8 cellular contexts compared by ENCODE assay signal in the genomic region with DNA sequence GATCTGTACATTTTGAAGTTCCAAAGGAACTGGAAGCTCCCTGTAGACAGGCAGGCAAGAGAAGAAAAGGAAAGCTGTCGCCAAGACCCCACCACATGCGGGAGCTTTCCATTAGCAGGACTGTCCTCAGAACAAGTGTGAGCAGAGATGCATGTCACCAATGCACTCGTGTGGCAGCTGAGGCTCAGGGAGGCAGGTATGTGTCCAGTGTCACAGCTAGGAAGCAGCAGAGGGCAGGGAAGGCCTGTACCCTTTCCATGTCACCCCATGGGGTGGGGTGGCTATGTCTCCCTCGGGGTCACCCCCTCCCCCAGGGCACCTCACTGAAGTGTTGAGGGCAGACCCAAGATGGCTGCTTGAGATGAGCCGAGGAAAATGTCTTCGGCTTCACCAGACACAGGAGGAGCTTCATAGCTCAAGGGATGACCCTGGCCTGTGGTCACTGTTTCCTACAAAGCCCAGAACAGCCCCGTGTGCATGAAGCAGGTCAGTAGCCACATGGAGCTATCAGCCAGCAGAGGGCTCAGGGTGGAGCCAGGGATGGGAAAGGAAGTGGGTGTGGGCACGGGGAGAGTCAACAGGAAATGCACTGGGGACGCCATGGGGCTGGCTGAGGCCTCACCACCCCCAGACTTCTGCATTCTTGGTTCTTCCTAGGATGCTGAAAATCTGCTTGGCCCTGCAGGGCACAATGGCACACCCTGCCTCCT.
A peak's percentile ranks its signal among the peaks of the same experiment; 100 is the strongest.
DNase-seq lines count a peak whose midpoint lies in the region; ATAC-seq and TF ChIP-seq lines count a peak whose summit lies in the region.

No MANE protein-coding gene starts in this region.

- POLR2A ChIA-PET in activated CD4-positive, alpha-beta memory T cell treated with anti-CD3 and anti-CD28 coated beads for 36 hours (lab: Charles Lee), result interaction anchor here (0.8 to 3.1 kb wide), 7 partner anchors 10 to 93 kb away, joined by 3 to 28 read pairs (median 3); no protein-coding TSS in a partner anchor

- H3K4me3 ChIP-seq in MG63 (no peak overlapping the region), neutrophil (ENCODE audit: low read depth in 1 of 2, low read length in 1 of 2) (peak overlapping the region; percentile 61 to 62), urinary bladder (ENCODE audit: low read depth, low read length) (no peak overlapping the region)

- H3K27me3 ChIP-seq in MG63 (no peaks in the 10 kb centered on the region), neutrophil (no peaks in the 10 kb centered on the region)

- peak overlapping the region; percentile 93 for H3K27ac Mint-ChIP-seq in activated CD4-positive, alpha-beta memory T cell treated with anti-CD3 and anti-CD28 coated beads for 36 hours

- ATAC-seq in GM21367 (IDR thresholded peaks at IDR 0.05; ENCODE audit: unreplicated experiment), result peak; percentile 61

- H3K4me3 Mint-ChIP-seq in activated CD4-positive, alpha-beta memory T cell treated with anti-CD3 and anti-CD28 coated beads for 36 hours, result peak overlapping the region; percentile 58

- CTCF ChIA-PET in activated CD4-positive, alpha-beta memory T cell treated with anti-CD3 and anti-CD28 coated beads for 36 hours (lab: Charles Lee), result interaction anchor here (0.6 to 5.7 kb wide), 17 partner anchors 11 to 98 kb away, joined by 3 to 39 read pairs (median 4); no protein-coding TSS in a partner anchor

- H3K4me1 ChIP-seq in neutrophil (ENCODE audit: control insufficient read depth in 1 of 2, insufficient read depth in 1 of 2, low read depth in 1 of 2, low read length in 1 of 2) (peaks cover 76 to 96% of the 10 kb centered on the region in 2 experiments), urinary bladder (ENCODE audit: insufficient read depth) (peaks cover 3% of the 10 kb centered on the region)

- intact Hi-C loops in activated CD4-positive, alpha-beta memory T cell treated with anti-CD3 and anti-CD28 coated beads for 36 hours (cut with micrococcal nuclease), result loop anchor here (1.0 to 5.0 kb wide), 6 partner anchors 21 to 270 kb away; no protein-coding TSS in a partner anchor

- peak; percentile 86 for TF ChIP-seq CTCF in neutrophil (IDR thresholded peaks at IDR 0.05)

- peak overlapping the region; percentile 99 for H3K27ac ChIP-seq in neutrophil
- H3K27ac ChIP-seq in urinary bladder (ENCODE audit: low read depth), result peak overlapping the region; percentile 32

- WGBS in urinary bladder, result 75% methylated on average over 9 of the region's 9 CpGs

- no peaks in the 10 kb centered on the region for H3K9me3 Mint-ChIP-seq in activated CD4-positive, alpha-beta memory T cell treated with anti-CD3 and anti-CD28 coated beads for 36 hours

- H3K9me3 ChIP-seq in MG63 (no peaks in the 10 kb centered on the region), neutrophil (no peaks in the 10 kb centered on the region)

- H3K4me1 Mint-ChIP-seq in activated CD4-positive, alpha-beta memory T cell treated with anti-CD3 and anti-CD28 coated beads for 36 hours (ENCODE audit: low read depth), result peaks cover 91% of the 10 kb centered on the region

- DNase-seq in COLO829 (ENCODE audit: low spot score) (peak; percentile 40), MG63 (peak; percentile 61), epidermal melanocyte (ENCODE audit: insufficient read length, low spot score) (peak; percentile 40), NCI-H526 treated with DMSO at 0.1 percent for 48 hours (lab: John Stamatoyannopoulos, UW) (no peak)
- DNase-seq in activated CD4-positive, alpha-beta memory T cell treated with anti-CD3 and anti-CD28 coated beads for 36 hours, result peak; percentile 87

- peaks cover 6% of the 10 kb centered on the region for H3K36me3 Mint-ChIP-seq in activated CD4-positive, alpha-beta memory T cell treated with anti-CD3 and anti-CD28 coated beads for 36 hours

- no peaks in the 10 kb centered on the region for H3K27me3 Mint-ChIP-seq in activated CD4-positive, alpha-beta memory T cell treated with anti-CD3 and anti-CD28 coated beads for 36 hours

- H3K36me3 ChIP-seq in MG63 (no peaks in the 10 kb centered on the region), neutrophil (no peaks in the 10 kb centered on the region), urinary bladder (ENCODE audit: insufficient read depth) (no peaks in the 10 kb centered on the region)

Comparison
In these comparisons a context has a peak if more than half of its experiments do, and no peak if none do; other contexts are left out.
1. H3K4me3 ChIP-seq: peak in neutrophil (2 of 2); none in MG63 (single experiment) and urinary bladder (single experiment).